1 cellular context compared by ENCODE assay signal in genomic region chr2:85538507-85539360, GRCh38.
A peak's percentile ranks its signal among the peaks of the same experiment; 100 is the strongest.
TF ChIP-seq lines count a peak whose summit lies in the region.

Gene MAT2A (plus strand): TSS chr2:85539168. CDS start chr2:85539288, 120 bp downstream.

TF ChIP-seq in K562, 482 proteins besides CTCF, POLR2A, EP300 and RAD21 (continued from another document and continues in another):
- TF ChIP-seq NR4A1 (CRISPR knock-in tag; IDR thresholded peaks at IDR 0.05), result 0 out of 2 replicates have a peak, but pooled peaks have one; percentile 8
- no peak; the same call in none of the 2 replicates for TF ChIP-seq NR4A1 (tag; IDR thresholded peaks at IDR 0.05)
- TF ChIP-seq NFIX (CRISPR knock-in tag; IDR thresholded peaks at IDR 0.05; ENCODE audit: low read depth), result no peak
- no peak for TF ChIP-seq HMBOX1 (IDR thresholded peaks at IDR 0.05)
- peak; percentile 89 for TF ChIP-seq BHLHE40 (IDR thresholded peaks at IDR 0.05; ENCODE audit: low read length)
- TF ChIP-seq NRF1 (conservative IDR thresholded peaks at IDR 0.05 in 1 of 2, IDR thresholded peaks at IDR 0.05 in 1 of 2), result peak; percentile 87 to 88
- peak; percentile 80 for TF ChIP-seq SP1 (CRISPR knock-in tag; IDR thresholded peaks at IDR 0.05)
- no peak for TF ChIP-seq CREBBP (IDR thresholded peaks at IDR 0.05; ENCODE audit: low read depth, low read length)
- no peak for TF ChIP-seq ZBTB49 (CRISPR knock-in tag; IDR thresholded peaks at IDR 0.05; ENCODE audit: borderline replicate concordance)
- peak; percentile 91 for TF ChIP-seq CCNT2 (IDR thresholded peaks at IDR 0.05; ENCODE audit: borderline replicate concordance, extremely low read depth, insufficient read length, low read depth, low read length)
- TF ChIP-seq SRSF1 (IDR thresholded peaks at IDR 0.05; ENCODE audit: low read depth, low read length), result 0 out of 2 replicates have a peak, but pooled peaks have one; percentile 43
- TF ChIP-seq, protein P1, sequence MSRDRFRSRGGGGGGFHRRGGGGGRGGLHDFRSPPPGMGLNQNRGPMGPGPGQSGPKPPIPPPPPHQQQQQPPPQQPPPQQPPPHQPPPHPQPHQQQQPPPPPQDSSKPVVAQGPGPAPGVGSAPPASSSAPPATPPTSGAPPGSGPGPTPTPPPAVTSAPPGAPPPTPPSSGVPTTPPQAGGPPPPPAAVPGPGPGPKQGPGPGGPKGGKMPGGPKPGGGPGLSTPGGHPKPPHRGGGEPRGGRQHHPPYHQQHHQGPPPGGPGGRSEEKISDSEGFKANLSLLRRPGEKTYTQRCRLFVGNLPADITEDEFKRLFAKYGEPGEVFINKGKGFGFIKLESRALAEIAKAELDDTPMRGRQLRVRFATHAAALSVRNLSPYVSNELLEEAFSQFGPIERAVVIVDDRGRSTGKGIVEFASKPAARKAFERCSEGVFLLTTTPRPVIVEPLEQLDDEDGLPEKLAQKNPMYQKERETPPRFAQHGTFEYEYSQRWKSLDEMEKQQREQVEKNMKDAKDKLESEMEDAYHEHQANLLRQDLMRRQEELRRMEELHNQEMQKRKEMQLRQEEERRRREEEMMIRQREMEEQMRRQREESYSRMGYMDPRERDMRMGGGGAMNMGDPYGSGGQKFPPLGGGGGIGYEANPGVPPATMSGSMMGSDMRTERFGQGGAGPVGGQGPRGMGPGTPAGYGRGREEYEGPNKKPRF (IDR thresholded peaks at IDR 0.05; ENCODE audit: low read depth, low read length), result no peak
- TF ChIP-seq ZNF561 (CRISPR knock-in tag; conservative IDR thresholded peaks at IDR 0.05), result no peak
- TF ChIP-seq FOS (IDR thresholded peaks at IDR 0.05; ENCODE audit: extremely low read depth, insufficient read length), result no peak
- no peak for TF ChIP-seq ZNF311 (CRISPR knock-in tag; IDR thresholded peaks at IDR 0.05)
- no peak for TF ChIP-seq E4F1 (CRISPR knock-in tag; IDR thresholded peaks at IDR 0.05; ENCODE audit: borderline replicate concordance)
- no peak for TF ChIP-seq ATF1 (CRISPR knock-in tag; IDR thresholded peaks at IDR 0.05)
- peak; percentile 83 for TF ChIP-seq ATF1 (tag; IDR thresholded peaks at IDR 0.05)
- TF ChIP-seq, protein P2, sequence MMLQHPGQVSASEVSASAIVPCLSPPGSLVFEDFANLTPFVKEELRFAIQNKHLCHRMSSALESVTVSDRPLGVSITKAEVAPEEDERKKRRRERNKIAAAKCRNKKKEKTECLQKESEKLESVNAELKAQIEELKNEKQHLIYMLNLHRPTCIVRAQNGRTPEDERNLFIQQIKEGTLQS (IDR thresholded peaks at IDR 0.05), result peak; percentile 50; the same call in 1 of the 2 replicates
- TF ChIP-seq, protein P2 (CRISPR knock-in tag; conservative IDR thresholded peaks at IDR 0.05), result peak; percentile 57
- no peak for TF ChIP-seq CBX8 (IDR thresholded peaks at IDR 0.05; ENCODE audit: borderline replicate concordance, extremely low read depth, low read depth, low read length, poor library complexity, severe bottlenecking)
- no peak for TF ChIP-seq MBD1 (CRISPR knock-in tag; IDR thresholded peaks at IDR 0.05)
- TF ChIP-seq STAT5A (IDR thresholded peaks at IDR 0.05; ENCODE audit: borderline replicate concordance, low read length), result no peak
- peak; percentile 63; the same call in 1 of the 2 replicates for TF ChIP-seq TARDBP (IDR thresholded peaks at IDR 0.05)
- TF ChIP-seq, protein P3, sequence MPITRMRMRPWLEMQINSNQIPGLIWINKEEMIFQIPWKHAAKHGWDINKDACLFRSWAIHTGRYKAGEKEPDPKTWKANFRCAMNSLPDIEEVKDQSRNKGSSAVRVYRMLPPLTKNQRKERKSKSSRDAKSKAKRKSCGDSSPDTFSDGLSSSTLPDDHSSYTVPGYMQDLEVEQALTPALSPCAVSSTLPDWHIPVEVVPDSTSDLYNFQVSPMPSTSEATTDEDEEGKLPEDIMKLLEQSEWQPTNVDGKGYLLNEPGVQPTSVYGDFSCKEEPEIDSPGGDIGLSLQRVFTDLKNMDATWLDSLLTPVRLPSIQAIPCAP (CRISPR knock-in tag; IDR thresholded peaks at IDR 0.05; ENCODE audit: borderline replicate concordance), result no peak
- TF ChIP-seq POLR2AphosphoS2 (IDR thresholded peaks at IDR 0.05; ENCODE audit: low read length), result peak; percentile 93; the same call in 1 of the 2 replicates
- TF ChIP-seq SRSF7 (optimal IDR thresholded peaks at IDR 0.05; ENCODE audit: low read depth, low read length), result peak; percentile 72
- TF ChIP-seq HNRNPL (IDR thresholded peaks at IDR 0.05; ENCODE audit: low read depth, low read length), result peak; percentile 39; the same call in 1 of the 2 replicates
- TF ChIP-seq, protein P4, sequence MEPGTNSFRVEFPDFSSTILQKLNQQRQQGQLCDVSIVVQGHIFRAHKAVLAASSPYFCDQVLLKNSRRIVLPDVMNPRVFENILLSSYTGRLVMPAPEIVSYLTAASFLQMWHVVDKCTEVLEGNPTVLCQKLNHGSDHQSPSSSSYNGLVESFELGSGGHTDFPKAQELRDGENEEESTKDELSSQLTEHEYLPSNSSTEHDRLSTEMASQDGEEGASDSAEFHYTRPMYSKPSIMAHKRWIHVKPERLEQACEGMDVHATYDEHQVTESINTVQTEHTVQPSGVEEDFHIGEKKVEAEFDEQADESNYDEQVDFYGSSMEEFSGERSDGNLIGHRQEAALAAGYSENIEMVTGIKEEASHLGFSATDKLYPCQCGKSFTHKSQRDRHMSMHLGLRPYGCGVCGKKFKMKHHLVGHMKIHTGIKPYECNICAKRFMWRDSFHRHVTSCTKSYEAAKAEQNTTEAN (CRISPR knock-in tag; IDR thresholded peaks at IDR 0.05), result peak; percentile 90
- TF ChIP-seq CEBPZ (IDR thresholded peaks at IDR 0.05; ENCODE audit: borderline replicate concordance, low read depth, low read length), result no peak
- no peak for TF ChIP-seq POU5F1 (IDR thresholded peaks at IDR 0.05; ENCODE audit: borderline replicate concordance, low read depth, low read length, partially characterized antibody)
- no peak for TF ChIP-seq FOXA3 (CRISPR knock-in tag; conservative IDR thresholded peaks at IDR 0.05 in 1 of 2, IDR thresholded peaks at IDR 0.05 in 1 of 2)
- TF ChIP-seq ZNF146 (CRISPR knock-in tag; IDR thresholded peaks at IDR 0.05; ENCODE audit: unreplicated experiment), result no peak
- TF ChIP-seq ZNF57 (CRISPR knock-in tag; IDR thresholded peaks at IDR 0.05), result no peak
- peak; percentile 60 for TF ChIP-seq E2F8 (IDR thresholded peaks at IDR 0.05; ENCODE audit: low read depth, partially characterized antibody)
- TF ChIP-seq ELK1 (CRISPR knock-in tag; IDR thresholded peaks at IDR 0.05), result no peak
